ENCODE assay signal across 31 cellular contexts in genomic region chr2:126998486-126998885, GRCh38.
"Had no signal": no experiment of that assay in that cellular context is flagged by ENCODE, and none has a peak within 500 bp of the region (broad histone marks: within the 10 kb centered on the region; RNA-seq: fewer than 3 reads in every experiment).

No MANE protein-coding gene starts in this region.

- H3K36me3 Mint-ChIP-seq: natural killer cell; neural progenitor cell; stimulated activated memory B cell treated with anti-CD40 and anti-IgM and Interleukin-4, amounts not matched to agents 10 μg/mL and 1 μg/mL and 100 μg/mL, for 72 hours; type B pancreatic cell had no signal

- H3K36me3 ChIP-seq: neural progenitor cell, ovary, spleen, suprapubic skin, tibial artery, transverse colon, upper lobe of right lung, uterus had no signal

- H3K4me1 Mint-ChIP-seq: natural killer cell; stimulated activated memory B cell treated with anti-CD40 and anti-IgM and Interleukin-4, amounts not matched to agents 10 μg/mL and 1 μg/mL and 100 μg/mL, for 72 hours; stimulated activated naive CD8-positive, alpha-beta T cell treated with anti-CD3 and anti-CD28 coated beads, Interleukin-15, amount 100 ng/mL, for 72 hours had no signal

- H3K27ac Mint-ChIP-seq: natural killer cell; neural progenitor cell; progenitor cell of endocrine pancreas; stimulated activated memory B cell treated with anti-CD40 and anti-IgM and Interleukin-4, amounts not matched to agents 10 μg/mL and 1 μg/mL and 100 μg/mL, for 72 hours; stimulated activated naive CD8-positive, alpha-beta T cell treated with anti-CD3 and anti-CD28 coated beads, Interleukin-15, amount 100 ng/mL, for 72 hours; type B pancreatic cell had no signal

- H3K4me3 Mint-ChIP-seq: natural killer cell; nephron; neural progenitor cell; stimulated activated memory B cell treated with anti-CD40 and anti-IgM and Interleukin-4, amounts not matched to agents 10 μg/mL and 1 μg/mL and 100 μg/mL, for 72 hours; stimulated activated naive CD8-positive, alpha-beta T cell treated with anti-CD3 and anti-CD28 coated beads, Interleukin-15, amount 100 ng/mL, for 72 hours; type B pancreatic cell had no signal

- H3K4me3 ChIP-seq: neural progenitor cell, ovary, psoas muscle, skin epidermis, smooth muscle cell, spleen, suprapubic skin, testis, tibial artery, transverse colon, upper lobe of right lung, uterus had no signal

- H3K27me3 Mint-ChIP-seq: progenitor cell of endocrine pancreas; stimulated activated naive CD8-positive, alpha-beta T cell treated with anti-CD3 and anti-CD28 coated beads, Interleukin-15, amount 100 ng/mL, for 72 hours; type B pancreatic cell had no signal

- ATAC-seq: psoas muscle; right cardiac atrium; sciatic nerve; stimulated activated memory B cell treated with anti-CD40 and anti-IgM and Interleukin-4, amounts not matched to agents 10 μg/mL and 1 μg/mL and 100 μg/mL, for 72 hours; stimulated activated naive CD8-positive, alpha-beta T cell treated with anti-CD3 and anti-CD28 coated beads, Interleukin-15, amount 100 ng/mL, for 72 hours; stimulated activated naive CD8-positive, alpha-beta T cell treated with anti-CD3 and anti-CD28 coated beads, Interleukin-15, Interleukin-2, amounts not matched to agents 100 U/mL and 50 U/mL, for 24 hours; upper lobe of right lung had no signal

- H3K9me3 Mint-ChIP-seq: natural killer cell; nephron; neural progenitor cell; stimulated activated memory B cell treated with anti-CD40 and anti-IgM and Interleukin-4, amounts not matched to agents 10 μg/mL and 1 μg/mL and 100 μg/mL, for 72 hours; stimulated activated naive CD8-positive, alpha-beta T cell treated with anti-CD3 and anti-CD28 coated beads, Interleukin-15, amount 100 ng/mL, for 72 hours; type B pancreatic cell had no signal

- H3K27ac ChIP-seq: neural progenitor cell, ovary, parathyroid adenoma, psoas muscle, skin epidermis, spleen, suprapubic skin, testis, tibial artery, transverse colon, upper lobe of right lung, uterus had no signal

- H2AFZ ChIP-seq: neural progenitor cell, parathyroid adenoma had no signal

- H3K9ac ChIP-seq: neural progenitor cell, parathyroid adenoma had no signal

- H3K9me3 ChIP-seq: ovary, psoas muscle, spleen, suprapubic skin, testis, tibial artery, transverse colon, upper lobe of right lung, uterus had no signal

- H3K79me2 ChIP-seq: parathyroid adenoma had no signal

- H3K27me3 ChIP-seq: neural progenitor cell, ovary, suprapubic skin, testis, tibial artery, transverse colon, upper lobe of right lung, uterus had no signal

- H3K4me1 ChIP-seq: parathyroid adenoma, psoas muscle, suprapubic skin, tibial artery, upper lobe of right lung, uterus had no signal

- H3K4me2 ChIP-seq: neural progenitor cell, smooth muscle cell had no signal

- DNase-seq: natural killer cell; occipital lobe; ovary; posterior cingulate gyrus; psoas muscle; right cardiac atrium; spleen; stimulated activated CD4-positive, alpha-beta T cell treated with anti-CD3 and anti-CD28 coated beads, Interleukin-12 subunit alpha, Interleukin-12 subunit beta, amount 100 ng/mL, for 4 hours; stimulated activated CD4-positive, alpha-beta T cell treated with anti-CD3 and anti-CD28 coated beads, Interleukin-1b, Interleukin-23, amount 100 ng/mL, for 48 hours; stimulated activated CD4-positive, alpha-beta T cell treated with anti-CD3 and anti-CD28 coated beads, Interleukin-4, amount 100 ng/mL, for 1 hour; stimulated activated CD4-positive, alpha-beta T cell treated with anti-CD3 and anti-CD28 coated beads, Interleukin-4, amount 100 ng/mL, for 4 hours; stimulated activated CD8-positive, alpha-beta memory T cell treated with anti-CD3 and anti-CD28 coated beads, Interleukin-4, amount 100 ng/mL, for 48 hours; stimulated activated naive CD4-positive, alpha-beta T cell; stimulated activated naive CD8-positive, alpha-beta T cell treated with anti-CD3 and anti-CD28 coated beads, Interleukin-15, amount 100 ng/mL, for 72 hours; stimulated activated naive CD8-positive, alpha-beta T cell treated with anti-CD3 and anti-CD28 coated beads, Interleukin-15, Interleukin-2, amounts not matched to agents 100 U/mL and 50 U/mL, for 24 hours; substantia nigra; testis; tibial artery; transverse colon; upper lobe of right lung; uterus had no signal
